ENCODE assay signal across 1 cellular context in the genomic region with DNA sequence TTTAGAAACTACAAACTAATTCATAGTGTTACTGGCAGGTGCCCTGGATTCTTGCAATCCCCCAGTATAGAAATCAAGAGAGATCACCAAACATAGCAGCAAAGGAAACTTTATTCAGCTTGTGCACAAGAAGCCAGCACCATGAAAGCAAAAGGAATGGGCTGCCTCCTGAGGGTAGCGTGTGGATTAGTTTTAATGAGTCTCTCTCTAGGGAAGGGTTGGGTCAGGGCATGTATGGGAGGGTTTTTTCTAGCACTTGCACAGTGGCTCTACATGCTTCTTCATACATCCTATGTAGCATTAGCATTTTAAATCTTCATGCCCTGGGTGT.
TF ChIP-seq lines count a peak whose summit lies in the region.

No MANE protein-coding gene starts in this region.

TF ChIP-seq in H1, 55 proteins besides CTCF, POLR2A, EP300 and RAD21:
- TF ChIP-seq POLR2AphosphoS5 (IDR thresholded peaks at IDR 0.05; ENCODE audit: low read depth, low read length) (no peak), YY1 (IDR thresholded peaks at IDR 0.05; ENCODE audit: low read depth, low read length) (no peak), SIX5 (IDR thresholded peaks at IDR 0.05; ENCODE audit: low read depth, low read length) (no peak), CHD1 (IDR thresholded peaks at IDR 0.05; ENCODE audit: low read depth, low read length) (no peak)
- TF ChIP-seq, protein P1, sequence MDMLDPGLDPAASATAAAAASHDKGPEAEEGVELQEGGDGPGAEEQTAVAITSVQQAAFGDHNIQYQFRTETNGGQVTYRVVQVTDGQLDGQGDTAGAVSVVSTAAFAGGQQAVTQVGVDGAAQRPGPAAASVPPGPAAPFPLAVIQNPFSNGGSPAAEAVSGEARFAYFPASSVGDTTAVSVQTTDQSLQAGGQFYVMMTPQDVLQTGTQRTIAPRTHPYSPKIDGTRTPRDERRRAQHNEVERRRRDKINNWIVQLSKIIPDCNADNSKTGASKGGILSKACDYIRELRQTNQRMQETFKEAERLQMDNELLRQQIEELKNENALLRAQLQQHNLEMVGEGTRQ (IDR thresholded peaks at IDR 0.05; ENCODE audit: low read length) = no peak
